ENCODE assay signal across 20 cellular contexts in genomic region chr12:28390716-28391452, GRCh38.
DNase-seq lines count a peak whose midpoint lies in the region; ATAC-seq, FAIRE-seq and TF ChIP-seq lines count a peak whose summit lies in the region.
"Had no signal": no experiment of that assay in that cellular context is flagged by ENCODE, and none has a peak within 500 bp of the region (broad histone marks: within the 10 kb centered on the region; RNA-seq: fewer than 3 reads in every experiment).

No MANE protein-coding gene starts in this region.

- H3K36me3 Mint-ChIP-seq in osteocyte (ENCODE audit: unreplicated experiment) (peaks cover 6% of the 10 kb centered on the region), endothelial cell (ENCODE audit: low read depth, unreplicated experiment) (no peaks in the 10 kb centered on the region)

- FAIRE-seq in HTR-8/SVneo (lab: Jason Lieb, UNC) = peak; percentile 31
- FAIRE-seq: K562, TTC549 had no signal

- peak; percentile 55 for DNase-seq in EH (ENCODE audit: low read depth)
- DNase-seq in HTR-8/SVneo (ENCODE audit: insufficient read length, low spot score) = no peak
- peak; percentile 96 for DNase-seq in fibroblast of gingiva (ENCODE audit: low read depth)
- no peak for DNase-seq in osteocyte (ENCODE audit: extremely low spot score, unreplicated experiment)
- no peak for DNase-seq in ureter (ENCODE audit: low spot score)
- DNase-seq in endothelial cell (ENCODE audit: low spot score) = no peak
- DNase-seq: activated CD4-positive, alpha-beta T cell treated with anti-CD3 and anti-CD28 coated beads, Interleukin-2, amount 50 U/mL, for 4 hours; activated T-cell treated with anti-CD3 and anti-CD28 coated beads, Interleukin-2, amount 50 U/mL, for 24 hours; central memory CD4-positive, alpha-beta T cell; DMS153; effector memory CD4-positive, alpha-beta T cell; NCI-H2081 treated with DMSO at 0.1 percent for 48 hours; NCI-H524 treated with DMSO at 0.1 percent for 48 hours; Peyer's patch; stimulated activated CD4-positive, alpha-beta T cell treated with anti-CD3 and anti-CD28 coated beads, Interleukin-4, amount 100 ng/mL, for 24 hours had no signal

- TF ChIP-seq CTCF in osteocyte (IDR thresholded peaks at IDR 0.05) (no peak), endothelial cell (IDR thresholded peaks at IDR 0.05; ENCODE audit: unreplicated experiment) (no peak)

- ATAC-seq in GM18907 (IDR thresholded peaks at IDR 0.05; ENCODE audit: unreplicated experiment) = no peak
- ATAC-seq: activated naive CD4-positive, alpha-beta T cell treated with anti-CD3 and anti-CD28 coated beads, Interleukin-2, amount 50 U/mL, for 72 hours; K562 had no signal

- peak overlapping the region; percentile 81 for H3K27ac Mint-ChIP-seq in osteocyte (ENCODE audit: unreplicated experiment)
- H3K27ac Mint-ChIP-seq in endothelial cell (ENCODE audit: unreplicated experiment) = no peak overlapping the region
- H3K27ac Mint-ChIP-seq: activated naive CD4-positive, alpha-beta T cell treated with anti-CD3 and anti-CD28 coated beads, Interleukin-2, amount 50 U/mL, for 72 hours; activated T-cell treated with anti-CD3 and anti-CD28 coated beads, Interleukin-2, amount 50 U/mL, for 24 hours; CD14-positive monocyte had no signal

- H3K4me1 Mint-ChIP-seq in osteocyte (ENCODE audit: unreplicated experiment) = peaks cover 24% of the 10 kb centered on the region
- no peaks in the 10 kb centered on the region for H3K4me1 Mint-ChIP-seq in endothelial cell (ENCODE audit: unreplicated experiment)
- H3K4me1 Mint-ChIP-seq: CD14-positive monocyte had no signal

- H3K4me3 Mint-ChIP-seq in osteocyte (ENCODE audit: unreplicated experiment) (no peak overlapping the region), endothelial cell (ENCODE audit: unreplicated experiment) (no peak overlapping the region)
- H3K4me3 Mint-ChIP-seq: activated T-cell treated with anti-CD3 and anti-CD28 coated beads, Interleukin-2, amount 50 U/mL, for 24 hours; CD14-positive monocyte had no signal

- H3K9me3 Mint-ChIP-seq in osteocyte (ENCODE audit: unreplicated experiment) (peaks cover 12% of the 10 kb centered on the region), endothelial cell (ENCODE audit: unreplicated experiment) (no peaks in the 10 kb centered on the region)
- H3K9me3 Mint-ChIP-seq: activated T-cell treated with anti-CD3 and anti-CD28 coated beads, Interleukin-2, amount 50 U/mL, for 24 hours had no signal

- H3K27me3 Mint-ChIP-seq in osteocyte (ENCODE audit: unreplicated experiment) = no peaks in the 10 kb centered on the region
- H3K27me3 Mint-ChIP-seq in endothelial cell (ENCODE audit: unreplicated experiment) = no peaks in the 10 kb centered on the region
- H3K27me3 Mint-ChIP-seq: activated T-cell treated with anti-CD3 and anti-CD28 coated beads, Interleukin-2, amount 50 U/mL, for 24 hours had no signal

Comparison
In these comparisons a context has a peak if more than half of its experiments do, and no peak if none do; other contexts are left out.
1. DNase-seq: peak in EH (single experiment) and fibroblast of gingiva (single experiment); none in HTR-8/SVneo (single experiment), osteocyte (single experiment), ureter (single experiment) and endothelial cell (single experiment).